Comparison of ENCODE assay signal across 1 cellular context in the genomic region with DNA sequence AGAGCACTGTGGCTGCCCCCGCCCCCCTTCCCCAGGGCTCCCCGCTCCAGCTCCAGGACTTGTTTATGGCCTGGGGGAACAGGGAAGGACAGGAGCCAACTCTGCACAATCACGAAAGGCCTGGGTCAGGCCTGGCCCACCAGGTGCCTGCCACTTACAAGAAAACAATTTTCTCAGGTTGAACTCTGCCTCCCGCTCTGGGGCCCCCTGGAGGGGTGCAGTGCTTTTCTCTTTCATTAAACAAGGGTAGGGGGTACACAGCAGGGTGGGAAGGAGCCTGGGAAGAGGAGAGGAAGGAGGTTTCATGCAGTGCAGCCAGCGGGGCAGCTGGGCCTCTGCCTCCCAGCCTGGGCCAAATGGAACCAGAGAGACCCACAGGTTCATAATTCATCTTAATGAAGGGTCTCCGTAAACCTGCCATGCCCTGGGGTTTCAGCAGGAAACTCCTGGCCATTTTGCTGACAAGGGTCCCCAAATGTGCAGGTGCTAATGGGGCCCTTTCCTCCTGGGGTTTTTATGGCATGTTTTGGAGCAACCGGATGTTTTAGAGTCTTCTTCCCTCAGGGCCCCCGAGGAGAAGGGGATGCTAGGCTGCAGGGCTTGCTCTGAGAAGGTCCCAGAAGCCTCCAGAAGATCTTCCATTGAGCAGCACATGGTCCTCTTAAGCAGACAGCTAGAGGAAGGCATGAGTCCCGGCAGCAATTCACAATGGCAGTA.
TF ChIP-seq lines count a peak whose summit lies in the region.

No MANE protein-coding gene starts in this region.

TF ChIP-seq in GM23338, 12 proteins besides CTCF, POLR2A, EP300 and RAD21 (continued from another document):
- TF ChIP-seq, protein P1, sequence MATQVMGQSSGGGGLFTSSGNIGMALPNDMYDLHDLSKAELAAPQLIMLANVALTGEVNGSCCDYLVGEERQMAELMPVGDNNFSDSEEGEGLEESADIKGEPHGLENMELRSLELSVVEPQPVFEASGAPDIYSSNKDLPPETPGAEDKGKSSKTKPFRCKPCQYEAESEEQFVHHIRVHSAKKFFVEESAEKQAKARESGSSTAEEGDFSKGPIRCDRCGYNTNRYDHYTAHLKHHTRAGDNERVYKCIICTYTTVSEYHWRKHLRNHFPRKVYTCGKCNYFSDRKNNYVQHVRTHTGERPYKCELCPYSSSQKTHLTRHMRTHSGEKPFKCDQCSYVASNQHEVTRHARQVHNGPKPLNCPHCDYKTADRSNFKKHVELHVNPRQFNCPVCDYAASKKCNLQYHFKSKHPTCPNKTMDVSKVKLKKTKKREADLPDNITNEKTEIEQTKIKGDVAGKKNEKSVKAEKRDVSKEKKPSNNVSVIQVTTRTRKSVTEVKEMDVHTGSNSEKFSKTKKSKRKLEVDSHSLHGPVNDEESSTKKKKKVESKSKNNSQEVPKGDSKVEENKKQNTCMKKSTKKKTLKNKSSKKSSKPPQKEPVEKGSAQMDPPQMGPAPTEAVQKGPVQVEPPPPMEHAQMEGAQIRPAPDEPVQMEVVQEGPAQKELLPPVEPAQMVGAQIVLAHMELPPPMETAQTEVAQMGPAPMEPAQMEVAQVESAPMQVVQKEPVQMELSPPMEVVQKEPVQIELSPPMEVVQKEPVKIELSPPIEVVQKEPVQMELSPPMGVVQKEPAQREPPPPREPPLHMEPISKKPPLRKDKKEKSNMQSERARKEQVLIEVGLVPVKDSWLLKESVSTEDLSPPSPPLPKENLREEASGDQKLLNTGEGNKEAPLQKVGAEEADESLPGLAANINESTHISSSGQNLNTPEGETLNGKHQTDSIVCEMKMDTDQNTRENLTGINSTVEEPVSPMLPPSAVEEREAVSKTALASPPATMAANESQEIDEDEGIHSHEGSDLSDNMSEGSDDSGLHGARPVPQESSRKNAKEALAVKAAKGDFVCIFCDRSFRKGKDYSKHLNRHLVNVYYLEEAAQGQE (IDR thresholded peaks at IDR 0.05; ENCODE audit: unreplicated experiment) = no peak
- TF ChIP-seq ZNF114 (CRISPR knock-in tag; IDR thresholded peaks at IDR 0.05) (no peak), CREB1 (CRISPR knock-in tag; IDR thresholded peaks at IDR 0.05; ENCODE audit: low read depth) (no peak), NANOG (IDR thresholded peaks at IDR 0.05; ENCODE audit: borderline replicate concordance) (no peak), STAT1 (IDR thresholded peaks at IDR 0.05; ENCODE audit: unreplicated experiment) (no peak), JUNB (IDR thresholded peaks at IDR 0.05; ENCODE audit: unreplicated experiment) (no peak)
